ENCODE assay signal across 18 cellular contexts in the genomic region with DNA sequence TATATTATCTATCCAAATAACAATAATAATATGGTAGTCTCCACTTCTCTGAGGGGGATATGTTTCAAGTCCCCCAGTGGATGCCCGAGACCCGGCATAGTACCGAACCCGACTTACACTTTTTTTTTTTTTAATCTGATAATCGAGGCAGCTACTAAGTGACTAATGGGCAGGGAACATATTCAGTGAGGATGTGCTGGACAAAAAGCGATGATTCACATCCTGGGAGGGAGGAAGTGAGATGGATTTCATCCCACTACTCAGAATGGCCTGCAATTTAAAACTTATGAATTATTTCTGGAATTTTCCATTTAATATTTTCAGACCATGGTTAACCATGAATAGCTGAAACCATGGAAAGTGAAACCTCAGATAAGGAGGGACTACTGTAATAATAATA. TPM values are rescaled to one million over a fixed set of nuclear protein-coding genes. Genes with fewer than 3 reads are reported as not detected.
DNase-seq lines count a peak whose midpoint lies in the region; ATAC-seq, FAIRE-seq and TF ChIP-seq lines count a peak whose summit lies in the region.
"Had no signal": no experiment of that assay in that cellular context is flagged by ENCODE, and none has a peak within 500 bp of the region (broad histone marks: within the 10 kb centered on the region; RNA-seq: fewer than 3 reads in every experiment).

No MANE protein-coding gene starts in this region.

- H3K27ac Mint-ChIP-seq in chondrocyte (ENCODE audit: unreplicated experiment) = no peak overlapping the region
- H3K27ac Mint-ChIP-seq: activated CD4-positive, alpha-beta memory T cell treated with anti-CD3 and anti-CD28 coated beads for 36 hours; activated naive CD8-positive, alpha-beta T cell treated with anti-CD3 and anti-CD28 coated beads, Interleukin-2, amount 50 U/mL, for 24 hours; activated T-cell treated with anti-CD3 and anti-CD28 coated beads, Interleukin-2, amount 50 U/mL, for 72 hours had no signal

- H3K36me3 ChIP-seq in bronchial epithelial cell (ENCODE audit: control insufficient read depth, insufficient read depth, low read length) = no peaks in the 10 kb centered on the region
- H3K36me3 ChIP-seq: spleen, upper lobe of left lung had no signal

- H3K4me3 Mint-ChIP-seq in chondrocyte (ENCODE audit: unreplicated experiment) = no peak overlapping the region
- H3K4me3 Mint-ChIP-seq: activated CD4-positive, alpha-beta memory T cell treated with anti-CD3 and anti-CD28 coated beads for 36 hours; activated naive CD8-positive, alpha-beta T cell treated with anti-CD3 and anti-CD28 coated beads, Interleukin-2, amount 50 U/mL, for 24 hours; activated T-cell treated with anti-CD3 and anti-CD28 coated beads, Interleukin-2, amount 50 U/mL, for 72 hours had no signal

- H3K4me1 Mint-ChIP-seq in chondrocyte (ENCODE audit: low read depth) = peaks cover 5% of the 10 kb centered on the region
- H3K4me1 Mint-ChIP-seq: activated naive CD8-positive, alpha-beta T cell treated with anti-CD3 and anti-CD28 coated beads, Interleukin-2, amount 50 U/mL, for 24 hours had no signal

- no peak for FAIRE-seq in bronchial epithelial cell (lab: Jason Lieb, UNC)
- FAIRE-seq: colon had no signal

- no peak for ATAC-seq in GM21576 (IDR thresholded peaks at IDR 0.05; ENCODE audit: unreplicated experiment)
- ATAC-seq: activated naive CD8-positive, alpha-beta T cell treated with anti-CD3 and anti-CD28 coated beads, Interleukin-2, amount 50 U/mL, for 24 hours; activated T-cell treated with anti-CD3 and anti-CD28 coated beads, Interleukin-2, amount 50 U/mL, for 72 hours had no signal

- peaks cover 4% of the 10 kb centered on the region for H3K36me3 Mint-ChIP-seq in chondrocyte (ENCODE audit: low read depth)

- peak; percentile 38 for DNase-seq in AG10803 (ENCODE audit: low read depth)
- DNase-seq in M059J (ENCODE audit: low read depth) = peak; percentile 64
- peak; percentile 64 for DNase-seq in bronchial epithelial cell (ENCODE audit: low read depth)
- peak; percentile 73 for DNase-seq in kidney tubule cell (ENCODE audit: low spot score)
- no peak for DNase-seq in activated CD4-positive, alpha-beta T cell treated with anti-CD3 and anti-CD28 coated beads, Interleukin-2, amount 50 U/mL, for 48 hours
- no peak for DNase-seq in NOMO-1 treated with DMSO at 0.1 percent for 48 hours (lab: John Stamatoyannopoulos, UW; ENCODE audit: unreplicated experiment)
- DNase-seq in chondrocyte (ENCODE audit: low spot score) = no peak
- DNase-seq: activated CD4-positive, alpha-beta memory T cell treated with anti-CD3 and anti-CD28 coated beads for 36 hours; activated naive CD8-positive, alpha-beta T cell treated with anti-CD3 and anti-CD28 coated beads, Interleukin-2, amount 50 U/mL, for 24 hours; activated T-cell treated with anti-CD3 and anti-CD28 coated beads, Interleukin-2, amount 50 U/mL, for 72 hours; erythroblast; NCI-H187; NCI-H510A treated with DMSO at 0.1 percent for 48 hours; spleen; stimulated activated naive CD4-positive, alpha-beta T cell treated with Interleukin-2 at 50 U/mL for 16 hours; upper lobe of left lung had no signal

- no peaks in the 10 kb centered on the region for H3K27me3 ChIP-seq in bronchial epithelial cell (ENCODE audit: control insufficient read depth, insufficient read depth, low read length)
- H3K27me3 ChIP-seq: upper lobe of left lung had no signal

- H3K9me3 Mint-ChIP-seq in chondrocyte (ENCODE audit: low read depth) = peaks cover 9% of the 10 kb centered on the region

- no peak for TF ChIP-seq CTCF in AG10803 (conservative IDR thresholded peaks at IDR 0.05; ENCODE audit: low read length)
- no peak for TF ChIP-seq CTCF in bronchial epithelial cell (IDR thresholded peaks at IDR 0.05; ENCODE audit: insufficient read depth, low read length, severe bottlenecking)
- TF ChIP-seq CTCF in chondrocyte (IDR thresholded peaks at IDR 0.05) = no peak

- peaks cover 2% of the 10 kb centered on the region for H3K27me3 Mint-ChIP-seq in chondrocyte (ENCODE audit: low read depth)

- no peak overlapping the region for H3K4me3 ChIP-seq in AG10803 (ENCODE audit: low read length)
- H3K4me3 ChIP-seq in bronchial epithelial cell (ENCODE audit: low read depth, low read length) = no peak overlapping the region
- H3K4me3 ChIP-seq: spleen, upper lobe of left lung had no signal

RNA-seq across cellular contexts. Expression of a gene that starts 49.5 kb away (rescaled TPM):
- 56.1 and 67.0 TPM in 2 replicates for total RNA-seq in M059J (2014; rRNA removed; shearing (Covaris generic))
- total RNA-seq in bronchial epithelial cell (23.7 and 32.5 TPM in 2 replicates), chondrocyte (28.2 to 33.7 TPM (median 29.6 TPM) in 3 replicates)

RNA-seq across cellular contexts. Expression of a gene that starts 59.2 kb away (rescaled TPM):
- total RNA-seq in M059J (2014; rRNA removed; shearing (Covaris generic)) = 14.3 and 16.0 TPM in 2 replicates
- 16.8 and 18.9 TPM in 2 replicates for total RNA-seq in bronchial epithelial cell
- 37.0 to 47.3 TPM (median 42.6 TPM) in 3 replicates for total RNA-seq in chondrocyte

Comparison
In these comparisons a context has a peak if more than half of its experiments do, and no peak if none do; other contexts are left out.
1. DNase-seq: peak in AG10803 (single experiment), M059J (single experiment), bronchial epithelial cell (single experiment) and kidney tubule cell (single experiment); none in activated CD4-positive, alpha-beta T cell treated with anti-CD3 and anti-CD28 coated beads, Interleukin-2, amount 50 U/mL, for 48 hours (0 of 2), NOMO-1 treated with DMSO at 0.1 percent for 48 hours (single experiment) and chondrocyte (single experiment).